In genomic region chr13:110715395-110716234, GRCh38 we compare ENCODE assay signal across 8 cellular contexts. TPM values are rescaled to one million over a fixed set of nuclear protein-coding genes. Genes with fewer than 3 reads are reported as not detected.
DNase-seq lines count a peak whose midpoint lies in the region; ATAC-seq, FAIRE-seq and TF ChIP-seq lines count a peak whose summit lies in the region.

No MANE protein-coding gene starts in this region.

- peaks cover 37% of the 10 kb centered on the region for H4K20me1 ChIP-seq in astrocyte (ENCODE audit: insufficient read depth, low read length)

- no peaks in the 10 kb centered on the region for H3K27me3 ChIP-seq in astrocyte (ENCODE audit: insufficient read depth, low read length)
- no peaks in the 10 kb centered on the region for H3K27me3 ChIP-seq in right cardiac atrium (ENCODE audit: control insufficient read depth, insufficient read depth)
- no peaks in the 10 kb centered on the region for H3K27me3 ChIP-seq in uterus

- no peaks in the 10 kb centered on the region for H3K36me3 Mint-ChIP-seq in astrocyte (ENCODE audit: low read depth, unreplicated experiment)

- FAIRE-seq in astrocyte (lab: Jason Lieb, UNC), result peak; percentile 55

- H3K4me2 ChIP-seq in astrocyte (ENCODE audit: low read length), result peak overlapping the region; percentile 98

- H3K4me3 Mint-ChIP-seq in astrocyte (ENCODE audit: unreplicated experiment), result peak overlapping the region; percentile 96

- no peaks in the 10 kb centered on the region for H3K9me3 ChIP-seq in astrocyte (ENCODE audit: insufficient read depth, low read depth, low read length)
- H3K9me3 ChIP-seq in right cardiac atrium (ENCODE audit: control insufficient read depth, low read length), result no peaks in the 10 kb centered on the region
- no peaks in the 10 kb centered on the region for H3K9me3 ChIP-seq in uterus

- peak overlapping the region; percentile 67 for H3K27ac ChIP-seq in astrocyte (ENCODE audit: low read depth, low read length)
- H3K27ac ChIP-seq in right cardiac atrium (ENCODE audit: low read length), result peak overlapping the region; percentile 99
- H3K27ac ChIP-seq in uterus, result peak overlapping the region; percentile 99

- peak overlapping the region; percentile 98 for H3K9ac ChIP-seq in astrocyte (ENCODE audit: low read length)

- H2AFZ ChIP-seq in astrocyte (ENCODE audit: low read depth, low read length), result peak overlapping the region; percentile 68

- H3K27ac Mint-ChIP-seq in astrocyte (ENCODE audit: unreplicated experiment), result peak overlapping the region; percentile 96

- peaks cover 6% of the 10 kb centered on the region for H3K4me1 Mint-ChIP-seq in astrocyte (ENCODE audit: low read depth, unreplicated experiment)

- H3K4me1 ChIP-seq in astrocyte (ENCODE audit: insufficient read depth, low read length), result peaks cover 20% of the 10 kb centered on the region
- peaks cover 3% of the 10 kb centered on the region for H3K4me1 ChIP-seq in right cardiac atrium (ENCODE audit: control insufficient read depth, insufficient read depth, low read length)
- H3K4me1 ChIP-seq in uterus, result peaks cover 3 to 6% of the 10 kb centered on the region in 2 donors

- no peak for TF ChIP-seq CTCF in astrocyte (IDR thresholded peaks at IDR 0.05; ENCODE audit: insufficient read depth, low read depth, low read length)
- TF ChIP-seq CTCF in uterus (IDR thresholded peaks at IDR 0.05), result peak in 3 of 4 experiments; percentile 18 to 49 (median 36)

- intact Hi-C loops in right cardiac atrium (cut with DNase I), result loop anchor here in 1 of 4 donors (10.0 kb wide), 1 partner anchor 99 kb away; no protein-coding TSS in a partner anchor
- intact Hi-C loops in uterus (cut with DNase I; ENCODE audit: low total_unique reads), result loop anchor here (5.0 to 10.0 kb wide), 2 partner anchors 102 to 199 kb away; partner anchors contain the start of gene ANKRD10

- under 1% methylated on average over 73 of the region's 73 CpGs for WGBS in right cardiac atrium

- peak; percentile 100 for DNase-seq in NCI-H187 treated with DMSO at 0.1 percent for 48 hours (lab: John Stamatoyannopoulos, UW)
- peak; percentile 97 for DNase-seq in T-helper 22 cell (ENCODE audit: low read depth)
- peak; percentile 99 for DNase-seq in astrocyte (ENCODE audit: low read depth)
- DNase-seq in right cardiac atrium, result peak; percentile 98 to 99 (median 99)
- DNase-seq in pulmonary artery endothelial cell (ENCODE audit: low read depth, low spot score), result peak; percentile 99
- peak; percentile 97 to 100 for DNase-seq in uterus

- no peaks in the 10 kb centered on the region for H3K27me3 Mint-ChIP-seq in astrocyte (ENCODE audit: low read depth, unreplicated experiment)

- H3K4me3 ChIP-seq in astrocyte (ENCODE audit: insufficient read depth, low read depth, low read length), result peak overlapping the region; percentile 92
- peak overlapping the region; percentile 96 for H3K4me3 ChIP-seq in right cardiac atrium (ENCODE audit: low read length)
- H3K4me3 ChIP-seq in uterus, result peak overlapping the region; percentile 92 to 98

- peaks cover 5% of the 10 kb centered on the region for H3K36me3 ChIP-seq in astrocyte (ENCODE audit: insufficient read depth, low read length)
- no peaks in the 10 kb centered on the region for H3K36me3 ChIP-seq in uterus

- ATAC-seq in GM18505 (IDR thresholded peaks at IDR 0.05; ENCODE audit: unreplicated experiment), result peak; percentile 53
- peak; percentile 48 for ATAC-seq in HG02973 (IDR thresholded peaks at IDR 0.05; ENCODE audit: unreplicated experiment)
- ATAC-seq in right cardiac atrium, result peak; percentile 86 to 87

- TF ChIP-seq POLR2A in GM18505 (IDR thresholded peaks at IDR 0.05; ENCODE audit: borderline replicate concordance, extremely low read depth, insufficient read depth, insufficient read length) (no peak), uterus (IDR thresholded peaks at IDR 0.05) (peak; percentile 84 to 91)

- H3K9me3 Mint-ChIP-seq in astrocyte (ENCODE audit: unreplicated experiment), result no peaks in the 10 kb centered on the region

- H3K79me2 ChIP-seq in astrocyte (ENCODE audit: insufficient read depth, low read length), result peaks cover 67% of the 10 kb centered on the region

RNA-seq across cellular contexts. Expression of gene ING1, which starts 2.1 kb away (rescaled TPM):
- total RNA-seq in astrocyte, result 10.0 and 11.8 TPM in 2 replicates
- 1 to 10 TPM; 6.2 to 8.7 (median 7.7) TPM for total RNA-seq in right cardiac atrium
- polyA plus RNA-seq in right cardiac atrium, result 6.6 TPM
- 17.5 and 22.3 TPM in 2 replicates for total RNA-seq in pulmonary artery endothelial cell
- 10 to 100 TPM; 10.2 to 28.1 (median 19.5) TPM for total RNA-seq in uterus

RNA-seq across cellular contexts. Expression of gene CARS2, which starts 9.7 kb away (rescaled TPM):
- total RNA-seq in astrocyte, result 44.1 and 51.4 TPM in 2 replicates
- total RNA-seq in right cardiac atrium, result 10 to 100 TPM; 36.5 to 50.2 (median 37.4) TPM
- polyA plus RNA-seq in right cardiac atrium, result 51.0 TPM
- total RNA-seq in pulmonary artery endothelial cell, result 47.4 and 58.4 TPM in 2 replicates
- 100 to 1,000 TPM in 1 of 4 donors, 10 to 100 TPM in 3; 27.4 to 229 (median 53.8) TPM for total RNA-seq in uterus

Comparison
In these comparisons a context has a peak if more than half of its experiments do, and no peak if none do; other contexts are left out.
1. Peak in every context shown above with its lines: DNase-seq, ATAC-seq, H3K4me3 ChIP-seq and H3K27ac ChIP-seq.